26 cellular contexts compared by ENCODE assay signal in genomic region chr4:3476341-3476747, GRCh38. TPM values are rescaled to one million over a fixed set of nuclear protein-coding genes. Genes with fewer than 3 reads are reported as not detected.
"Had no signal": no experiment of that assay in that cellular context is flagged by ENCODE, and none has a peak within 500 bp of the region (broad histone marks: within the 10 kb centered on the region; RNA-seq: fewer than 3 reads in every experiment).

No MANE protein-coding gene starts in this region.

- H3K27me3 ChIP-seq: cardiac muscle cell, gastrocnemius medialis, pancreas, testis had no signal

- H3K4me3 ChIP-seq: cardiac muscle cell, coronary artery, dorsolateral prefrontal cortex, gastrocnemius medialis, pancreas, prostate gland, testis, transverse colon had no signal

- H3K27ac ChIP-seq: cardiac muscle cell, coronary artery, dorsolateral prefrontal cortex, pancreas, prostate gland, testis, transverse colon had no signal

- H3K9me3 ChIP-seq: gastrocnemius medialis, pancreas, prostate gland, testis, transverse colon had no signal

- H3K36me3 ChIP-seq: cardiac muscle cell, gastrocnemius medialis, prostate gland, transverse colon had no signal

- DNase-seq: activated CD4-positive, alpha-beta T cell treated with anti-CD3 and anti-CD28 coated beads for 36 hours; activated CD4-positive, CD25-positive, alpha-beta regulatory T cell; activated CD8-positive, alpha-beta memory T cell treated with anti-CD3 and anti-CD28 coated beads, Interleukin-2, amount 10 ng/mL, durations not matched to agents 7 days and 5 days; activated CD8-positive, alpha-beta T cell treated with anti-CD3 and anti-CD28 coated beads, Interleukin-2, amount 10 ng/mL, durations not matched to agents 7 days and 5 days; aorta; dorsolateral prefrontal cortex; effector memory CD4-positive, alpha-beta T cell; erythroblast; hypothalamus; immature natural killer cell; stimulated activated CD4-positive, alpha-beta T cell treated with anti-CD3 and anti-CD28 coated beads, Interleukin-12 subunit alpha, Interleukin-12 subunit beta, amount 100 ng/mL, for 4 hours; stimulated activated CD4-positive, alpha-beta T cell treated with anti-CD3 and anti-CD28 coated beads, Interleukin-4, amount 100 ng/mL, for 1 hour; stimulated activated naive CD8-positive, alpha-beta T cell treated with anti-CD3 and anti-CD28 coated beads, Interleukin-15, Interleukin-2, amounts not matched to agents 100 U/mL and 50 U/mL, for 24 hours; T-cell; testis; transverse colon had no signal

- ATAC-seq: activated CD4-positive, alpha-beta T cell treated with anti-CD3 and anti-CD28 coated beads for 36 hours; activated CD8-positive, alpha-beta memory T cell treated with anti-CD3 and anti-CD28 coated beads, Interleukin-2, amount 10 ng/mL, durations not matched to agents 7 days and 5 days; activated CD8-positive, alpha-beta T cell treated with anti-CD3 and anti-CD28 coated beads, Interleukin-2, amount 10 ng/mL, durations not matched to agents 7 days and 5 days; gastrocnemius medialis; left lobe of liver; pancreas; stimulated activated naive CD8-positive, alpha-beta T cell treated with anti-CD3 and anti-CD28 coated beads, Interleukin-15, Interleukin-2, amounts not matched to agents 100 U/mL and 50 U/mL, for 24 hours; T-cell had no signal

- H3K4me1 ChIP-seq: prostate gland, testis had no signal

- FAIRE-seq: pancreas had no signal

RNA-seq across cellular contexts. Expression of gene DOK7, which starts 13.2 kb away (rescaled TPM):
- total RNA-seq: activated CD4-positive, alpha-beta T cell treated with anti-CD3 and anti-CD28 coated beads for 36 hours; activated CD8-positive, alpha-beta memory T cell treated with anti-CD3 and anti-CD28 coated beads, Interleukin-2, amount 10 ng/mL, durations not matched to agents 7 days and 5 days; activated CD8-positive, alpha-beta T cell treated with anti-CD3 and anti-CD28 coated beads, Interleukin-2, amount 10 ng/mL, durations not matched to agents 7 days and 5 days; activated T-helper 2 cell treated with anti-CD3 and anti-CD28 coated beads, Interferon-gamma antibody, Interleukin-2, Interleukin-4, amounts not matched to agents 10 μg/mL and 5 μg/mL and 100 μg/mL, durations not matched to agents 14 hours and 24 hours and 36 hours; lung microvascular endothelial cell; mesenteric fat pad had no signal

RNA-seq across cellular contexts. Expression of gene HGFAC, which starts 34.6 kb away (rescaled TPM):
- total RNA-seq: activated CD4-positive, alpha-beta T cell treated with anti-CD3 and anti-CD28 coated beads for 36 hours; activated CD8-positive, alpha-beta memory T cell treated with anti-CD3 and anti-CD28 coated beads, Interleukin-2, amount 10 ng/mL, durations not matched to agents 7 days and 5 days; activated CD8-positive, alpha-beta T cell treated with anti-CD3 and anti-CD28 coated beads, Interleukin-2, amount 10 ng/mL, durations not matched to agents 7 days and 5 days; activated T-helper 2 cell treated with anti-CD3 and anti-CD28 coated beads, Interferon-gamma antibody, Interleukin-2, Interleukin-4, amounts not matched to agents 10 μg/mL and 5 μg/mL and 100 μg/mL, durations not matched to agents 14 hours and 24 hours and 36 hours; kidney epithelial cell; mesenteric fat pad; transverse colon had no signal
- polyA plus RNA-seq: immature natural killer cell had no signal
